ENCODE assay signal across 10 cellular contexts in the genomic region with DNA sequence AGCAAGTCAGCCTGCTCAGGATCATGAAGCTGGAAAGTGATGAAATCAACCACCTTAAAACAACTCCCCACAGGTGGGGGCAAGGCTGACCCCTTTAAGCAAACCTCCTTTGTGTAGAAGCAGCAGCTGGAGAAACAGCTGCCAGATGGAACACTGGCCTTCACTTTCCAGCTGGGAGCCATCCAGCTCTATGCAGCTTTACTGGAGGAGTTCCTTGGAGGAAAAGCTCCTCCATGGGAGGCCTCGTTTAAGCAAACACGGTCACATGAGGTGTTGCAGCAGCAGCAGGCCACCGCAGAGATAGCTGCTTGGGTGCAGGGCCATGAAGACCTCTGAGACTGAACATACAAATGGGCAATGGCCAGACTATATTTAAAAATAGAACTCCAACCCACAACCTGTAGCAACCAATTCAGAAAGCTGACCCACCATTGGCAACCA. TPM values are rescaled to one million over a fixed set of nuclear protein-coding genes. Genes with fewer than 3 reads are reported as not detected.
A peak's percentile ranks its signal among the peaks of the same experiment; 100 is the strongest.
DNase-seq lines count a peak whose midpoint lies in the region; ATAC-seq and TF ChIP-seq lines count a peak whose summit lies in the region.
"Had no signal": no experiment of that assay in that cellular context is flagged by ENCODE, and none has a peak within 500 bp of the region (broad histone marks: within the 10 kb centered on the region; RNA-seq: fewer than 3 reads in every experiment).

No MANE protein-coding gene starts in this region.

- H3K9me3 ChIP-seq in Peyer's patch = no peaks in the 10 kb centered on the region

- H3K4me3 ChIP-seq in Peyer's patch = no peak overlapping the region
- no peak overlapping the region for H3K4me3 ChIP-seq in fibroblast of villous mesenchyme (ENCODE audit: low read depth, low read length)

- H3K27ac ChIP-seq in Peyer's patch = peak overlapping the region in 3 of 4 donors; percentile 12 to 17 (median 14)

- no peaks in the 10 kb centered on the region for H3K4me1 ChIP-seq in Peyer's patch

- TF ChIP-seq CTCF in Peyer's patch (IDR thresholded peaks at IDR 0.05) (no peak), fibroblast of villous mesenchyme (IDR thresholded peaks at IDR 0.05; ENCODE audit: insufficient read depth, low read depth, low read length) (no peak), omental fat pad (IDR thresholded peaks at IDR 0.05) (no peak)

- no peaks in the 10 kb centered on the region for H3K27me3 ChIP-seq in Peyer's patch

- peak; percentile 47 for DNase-seq in EH (ENCODE audit: low read depth)
- peak in 1 of 3 donors; percentile 68 for DNase-seq in Peyer's patch
- DNase-seq in fibroblast of villous mesenchyme (ENCODE audit: low read depth) = peak; percentile 92
- DNase-seq in retina = peak; percentile 23
- DNase-seq in omental fat pad (ENCODE audit: low spot score) = no peak
- no peak for DNase-seq in pons (ENCODE audit: low spot score)
- no peak for DNase-seq in cerebellar cortex (ENCODE audit: low spot score)
- DNase-seq: NK-92 treated with Interleukin-12 subunit alpha and Interleukin-12 subunit beta, amount 100 ng/mL, for 24 hours; stimulated activated CD4-positive, alpha-beta T cell treated with anti-CD3 and anti-CD28 coated beads, Interleukin-4, amount 100 ng/mL, for 24 hours had no signal

- ATAC-seq in omental fat pad (ENCODE audit: low FRiP score) (no peak), GM21447 (IDR thresholded peaks at IDR 0.05; ENCODE audit: unreplicated experiment) (no peak)

- TF ChIP-seq POLR2A in Peyer's patch (IDR thresholded peaks at IDR 0.05) = no peak

- no peaks in the 10 kb centered on the region for H3K36me3 ChIP-seq in Peyer's patch

RNA-seq across cellular contexts. Expression of gene DLG5, which starts 13.0 kb away (rescaled TPM):
- total RNA-seq in Peyer's patch (100 to 1,000 TPM in 1 of 4 donors, 10 to 100 TPM in 3; 40.6 to 134 (median 61.5) TPM), fibroblast of villous mesenchyme (33.5 and 39.7 TPM in 2 replicates), omental fat pad (10 to 100 TPM; 28.1 to 42.7 (median 38.3) TPM)

Comparison
In these comparisons a context has a peak if more than half of its experiments do, and no peak if none do; other contexts are left out.
1. DNase-seq: peak in EH (single experiment), fibroblast of villous mesenchyme (single experiment) and retina (single experiment); none in omental fat pad (single experiment), pons (single experiment) and cerebellar cortex (single experiment).